ENCODE assay signal across 1 cellular context in the genomic region with DNA sequence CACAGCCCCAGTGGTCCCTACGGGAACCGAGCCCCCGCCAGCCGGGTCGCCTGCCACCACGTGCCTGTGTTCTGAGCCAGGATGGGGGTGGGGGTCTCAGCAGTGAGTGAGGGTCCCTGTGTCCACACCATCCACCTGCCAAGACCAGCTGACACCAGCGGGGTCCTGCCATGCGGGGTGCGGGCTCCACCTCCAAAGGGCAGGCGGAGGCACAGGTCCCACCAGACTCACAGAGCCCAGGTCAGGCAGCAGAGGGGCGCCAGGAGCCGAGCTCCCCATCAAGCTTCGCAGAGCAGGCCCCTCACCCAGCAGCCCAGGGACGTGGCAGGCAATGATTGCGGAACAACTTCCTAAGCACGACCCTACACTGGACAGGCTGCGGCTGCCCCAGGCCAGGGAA.
TF ChIP-seq lines count a peak whose summit lies in the region.

No MANE protein-coding gene starts in this region.

TF ChIP-seq in H1, 55 proteins besides CTCF, POLR2A, EP300 and RAD21:
- no peak for TF ChIP-seq CREB1 (IDR thresholded peaks at IDR 0.05)
- TF ChIP-seq SP4 (IDR thresholded peaks at IDR 0.05; ENCODE audit: low read length) = no peak
- no peak for TF ChIP-seq CTBP2 (IDR thresholded peaks at IDR 0.05; ENCODE audit: borderline replicate concordance, insufficient read depth, insufficient read length, low read length)
- no peak for TF ChIP-seq POLR2AphosphoS5 (IDR thresholded peaks at IDR 0.05; ENCODE audit: low read depth, low read length)
- TF ChIP-seq, protein P1, sequence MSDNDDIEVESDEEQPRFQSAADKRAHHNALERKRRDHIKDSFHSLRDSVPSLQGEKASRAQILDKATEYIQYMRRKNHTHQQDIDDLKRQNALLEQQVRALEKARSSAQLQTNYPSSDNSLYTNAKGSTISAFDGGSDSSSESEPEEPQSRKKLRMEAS (IDR thresholded peaks at IDR 0.05) = no peak
- TF ChIP-seq ASH2L (IDR thresholded peaks at IDR 0.05; ENCODE audit: low read length) = no peak
- no peak for TF ChIP-seq BACH1 (IDR thresholded peaks at IDR 0.05; ENCODE audit: low read length)
- no peak for TF ChIP-seq SUZ12 (IDR thresholded peaks at IDR 0.05; ENCODE audit: low read length)
- no peak for TF ChIP-seq HDAC2 (IDR thresholded peaks at IDR 0.05; ENCODE audit: borderline replicate concordance in 1 of 2, low read depth in 2 of 2, low read length in 2 of 2)
- TF ChIP-seq TBP (IDR thresholded peaks at IDR 0.05; ENCODE audit: low read depth, low read length) = no peak
- no peak for TF ChIP-seq TEAD4 (IDR thresholded peaks at IDR 0.05; ENCODE audit: low read depth, low read length)
- TF ChIP-seq, protein P2, sequence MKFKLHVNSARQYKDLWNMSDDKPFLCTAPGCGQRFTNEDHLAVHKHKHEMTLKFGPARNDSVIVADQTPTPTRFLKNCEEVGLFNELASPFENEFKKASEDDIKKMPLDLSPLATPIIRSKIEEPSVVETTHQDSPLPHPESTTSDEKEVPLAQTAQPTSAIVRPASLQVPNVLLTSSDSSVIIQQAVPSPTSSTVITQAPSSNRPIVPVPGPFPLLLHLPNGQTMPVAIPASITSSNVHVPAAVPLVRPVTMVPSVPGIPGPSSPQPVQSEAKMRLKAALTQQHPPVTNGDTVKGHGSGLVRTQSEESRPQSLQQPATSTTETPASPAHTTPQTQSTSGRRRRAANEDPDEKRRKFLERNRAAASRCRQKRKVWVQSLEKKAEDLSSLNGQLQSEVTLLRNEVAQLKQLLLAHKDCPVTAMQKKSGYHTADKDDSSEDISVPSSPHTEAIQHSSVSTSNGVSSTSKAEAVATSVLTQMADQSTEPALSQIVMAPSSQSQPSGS (IDR thresholded peaks at IDR 0.05; ENCODE audit: low read length) = no peak
- no peak for TF ChIP-seq NANOG (IDR thresholded peaks at IDR 0.05; ENCODE audit: insufficient read depth, low read depth, low read length, poor library complexity, severe bottlenecking)
- TF ChIP-seq YY1 (IDR thresholded peaks at IDR 0.05; ENCODE audit: low read depth, low read length) = no peak
- TF ChIP-seq SRF (IDR thresholded peaks at IDR 0.05; ENCODE audit: low read depth, low read length) = no peak
- TF ChIP-seq ZNF274 (IDR thresholded peaks at IDR 0.05; ENCODE audit: borderline replicate concordance, extremely low read depth, low read length) = no peak
- TF ChIP-seq, protein P3, sequence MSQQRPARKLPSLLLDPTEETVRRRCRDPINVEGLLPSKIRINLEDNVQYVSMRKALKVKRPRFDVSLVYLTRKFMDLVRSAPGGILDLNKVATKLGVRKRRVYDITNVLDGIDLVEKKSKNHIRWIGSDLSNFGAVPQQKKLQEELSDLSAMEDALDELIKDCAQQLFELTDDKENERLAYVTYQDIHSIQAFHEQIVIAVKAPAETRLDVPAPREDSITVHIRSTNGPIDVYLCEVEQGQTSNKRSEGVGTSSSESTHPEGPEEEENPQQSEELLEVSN (IDR thresholded peaks at IDR 0.05) = no peak
- no peak for TF ChIP-seq TAF7 (optimal IDR thresholded peaks at IDR 0.05; ENCODE audit: borderline replicate concordance, low read depth, low read length)
- TF ChIP-seq, protein P4, sequence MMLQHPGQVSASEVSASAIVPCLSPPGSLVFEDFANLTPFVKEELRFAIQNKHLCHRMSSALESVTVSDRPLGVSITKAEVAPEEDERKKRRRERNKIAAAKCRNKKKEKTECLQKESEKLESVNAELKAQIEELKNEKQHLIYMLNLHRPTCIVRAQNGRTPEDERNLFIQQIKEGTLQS (IDR thresholded peaks at IDR 0.05; ENCODE audit: insufficient read depth, low read depth, low read length) = no peak
